ENCODE assay signal across 17 cellular contexts in genomic region chr9:37392272-37392671, GRCh38.
"Had no signal": no experiment of that assay in that cellular context is flagged by ENCODE, and none has a peak within 500 bp of the region (broad histone marks: within the 10 kb centered on the region; RNA-seq: fewer than 3 reads in every experiment).

No MANE protein-coding gene starts in this region.

- H3K27ac ChIP-seq: dorsolateral prefrontal cortex, gastrocnemius medialis, left ventricle myocardium inferior, tibial nerve, vagina, WERI-Rb-1 had no signal

- H3K4me1 ChIP-seq: gastrocnemius medialis, left ventricle myocardium inferior, tibial nerve, vagina had no signal

- H3K36me3 ChIP-seq: gastrocnemius medialis, left ventricle myocardium inferior, tibial nerve, vagina, WERI-Rb-1 had no signal

- H3K27me3 ChIP-seq: dorsolateral prefrontal cortex, gastrocnemius medialis, tibial nerve, vagina had no signal

- H3K9me3 ChIP-seq: gastrocnemius medialis, left ventricle myocardium inferior, tibial nerve, vagina had no signal

- ATAC-seq: activated CD4-positive, alpha-beta T cell treated with anti-CD3 and anti-CD28 coated beads for 36 hours; activated CD8-positive, alpha-beta memory T cell treated with anti-CD3 and anti-CD28 coated beads, Interleukin-2, amount 10 ng/mL, durations not matched to agents 7 days and 5 days; gastrocnemius medialis; natural killer cell; stimulated activated memory B cell treated with anti-CD40 and anti-IgM and Interleukin-4, amounts not matched to agents 10 μg/mL and 1 μg/mL and 100 μg/mL, for 72 hours had no signal

- DNase-seq: activated CD4-positive, alpha-beta memory T cell treated with anti-CD3 and anti-CD28 coated beads for 36 hours; activated CD4-positive, alpha-beta T cell treated with anti-CD3 and anti-CD28 coated beads for 36 hours; activated CD8-positive, alpha-beta memory T cell treated with anti-CD3 and anti-CD28 coated beads, Interleukin-2, amount 10 ng/mL, durations not matched to agents 7 days and 5 days; activated naive CD4-positive, alpha-beta T cell treated with anti-CD3 and anti-CD28 coated beads, Interleukin-2, amount 10 ng/mL, durations not matched to agents 7 days and 5 days; activated T-cell treated with anti-CD3 and anti-CD28 coated beads, Interleukin-2, amount 50 U/mL, for 24 hours; dorsolateral prefrontal cortex; erythroblast; gastrocnemius medialis; left ventricle myocardium inferior; natural killer cell; nucleus accumbens; posterior cingulate gyrus; retina; WERI-Rb-1 had no signal

- H3K4me3 ChIP-seq: dorsolateral prefrontal cortex, gastrocnemius medialis, left ventricle myocardium inferior, tibial nerve, vagina had no signal
